15 cellular contexts compared by ENCODE assay signal in the genomic region with DNA sequence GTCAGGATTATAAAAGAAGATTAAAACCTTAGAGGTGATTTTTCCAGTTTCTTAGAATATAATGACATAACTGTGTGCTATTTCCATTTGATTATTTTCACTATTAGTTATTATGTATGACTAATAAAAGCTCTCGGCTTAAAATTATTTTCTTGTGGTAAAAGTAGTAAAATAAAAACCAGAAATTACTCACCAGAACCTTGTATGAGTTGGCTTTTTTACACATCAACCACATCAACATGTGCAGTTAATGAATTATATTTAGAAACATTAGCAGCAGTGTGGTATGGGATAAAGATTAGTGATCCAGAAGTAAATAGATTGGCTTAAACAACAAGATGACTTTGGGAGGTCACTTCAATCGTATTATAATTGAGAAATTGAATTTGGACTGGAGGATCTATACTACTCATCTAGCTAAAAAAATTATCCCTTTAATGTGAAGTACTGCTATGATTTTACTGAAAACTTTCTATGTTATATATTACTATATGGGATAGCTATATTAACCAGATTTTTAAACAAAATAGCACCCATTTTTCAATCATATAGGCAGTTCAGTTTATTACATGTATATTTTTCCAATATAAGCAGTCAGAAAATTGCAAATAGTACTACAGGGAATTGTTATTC. TPM values are rescaled to one million over a fixed set of nuclear protein-coding genes. Genes with fewer than 3 reads are reported as not detected.
DNase-seq lines count a peak whose midpoint lies in the region; ATAC-seq and TF ChIP-seq lines count a peak whose summit lies in the region.
"Had no signal": no experiment of that assay in that cellular context is flagged by ENCODE, and none has a peak within 500 bp of the region (broad histone marks: within the 10 kb centered on the region; RNA-seq: fewer than 3 reads in every experiment).

No MANE protein-coding gene starts in this region.

- H3K9me3 ChIP-seq in psoas muscle, result no peaks in the 10 kb centered on the region
- no peaks in the 10 kb centered on the region for H3K9me3 ChIP-seq in trophoblast cell (ENCODE audit: insufficient read depth, low read depth, low read length)
- H3K9me3 ChIP-seq: esophagus squamous epithelium had no signal

- H3K9me3 Mint-ChIP-seq in HFFc6, result no peaks in the 10 kb centered on the region
- no peaks in the 10 kb centered on the region for H3K9me3 Mint-ChIP-seq in activated CD4-positive, alpha-beta T cell treated with anti-CD3 and anti-CD28 coated beads, Interleukin-2, amount 10 ng/mL, durations not matched to agents 24 days and 14 days
- H3K9me3 Mint-ChIP-seq: stimulated activated naive B cell treated with anti-CD40 and anti-IgM and Interleukin-4, amounts not matched to agents 10 μg/mL and 1 μg/mL and 100 μg/mL, for 72 hours; T-cell had no signal

- TF ChIP-seq CTCF in HFFc6 (IDR thresholded peaks at IDR 0.05) (no peak), psoas muscle (IDR thresholded peaks at IDR 0.05) (no peak)

- whole genome bisulfite sequencing in psoas muscle, 3 donors, result 30 to 47% (median 35%) methylated on average over 2 of the region's 2 CpGs
- no CpG with 5 or more reads among the region's 2 CpGs for WGBS in trophoblast cell (ENCODE audit: extremely low coverage, insufficient coverage, insufficient read length)

- H3K79me2 ChIP-seq in trophoblast cell (ENCODE audit: control insufficient read depth, insufficient read depth, low read length, poor library complexity), result no peaks in the 10 kb centered on the region

- no peak overlapping the region for H3K9ac ChIP-seq in trophoblast cell (ENCODE audit: low read length)

- no peak overlapping the region for H3K4ac ChIP-seq in trophoblast cell (ENCODE audit: low read depth, low read length)

- H3K79me1 ChIP-seq in trophoblast cell (ENCODE audit: low read length), result no peaks in the 10 kb centered on the region

- H3K27me3 ChIP-seq in psoas muscle (ENCODE audit: insufficient read depth in 3 of 3, low read length in 2 of 3) (no peaks in the 10 kb centered on the region), trophoblast cell (ENCODE audit: insufficient read depth, low read length) (no peaks in the 10 kb centered on the region)
- H3K27me3 ChIP-seq: esophagus squamous epithelium had no signal

- peak overlapping the region; percentile 85 for H3K27ac ChIP-seq in psoas muscle
- no peak overlapping the region for H3K27ac ChIP-seq in trophoblast cell (ENCODE audit: low read depth, low read length)
- H3K27ac ChIP-seq: esophagus squamous epithelium had no signal

- peak; percentile 77 for ATAC-seq in GM18520 (IDR thresholded peaks at IDR 0.05; ENCODE audit: unreplicated experiment)
- ATAC-seq in psoas muscle, result peak in 3 of 4 donors; percentile 38 to 65 (median 55)
- ATAC-seq in GM19467 (IDR thresholded peaks at IDR 0.05; ENCODE audit: unreplicated experiment), result no peak
- ATAC-seq: T-cell had no signal

- no peak overlapping the region for H4K12ac ChIP-seq in trophoblast cell (ENCODE audit: low read depth, low read length)

- DNase-seq in HFFc6 (peak; percentile 70), M059J (ENCODE audit: low read depth) (peak; percentile 62), psoas muscle (no peak), trophoblast cell (no peak), HT-29 (ENCODE audit: low spot score) (no peak)
- DNase-seq in activated CD4-positive, alpha-beta T cell treated with anti-CD3 and anti-CD28 coated beads, Interleukin-2, amount 10 ng/mL, durations not matched to agents 24 days and 14 days, result no peak
- DNase-seq: esophagus squamous epithelium; GDM1; NCI-H446; stimulated activated naive B cell treated with anti-CD40 and anti-IgM and Interleukin-4, amounts not matched to agents 10 μg/mL and 1 μg/mL and 100 μg/mL, for 72 hours; T-cell had no signal

- H3K14ac ChIP-seq in trophoblast cell (ENCODE audit: low read length), result no peak overlapping the region

- H3K4me3 ChIP-seq in psoas muscle, result peak overlapping the region; percentile 26
- H3K4me3 ChIP-seq in trophoblast cell (ENCODE audit: low read depth, low read length), result no peak overlapping the region
- H3K4me3 ChIP-seq: esophagus squamous epithelium, K562 had no signal

- no peak overlapping the region for H2AK5ac ChIP-seq in trophoblast cell (ENCODE audit: low read length)

- no peak overlapping the region for H2AFZ ChIP-seq in trophoblast cell (ENCODE audit: insufficient read depth, low read length, poor library complexity)

- H3K23ac ChIP-seq in trophoblast cell (ENCODE audit: low read length), result no peak overlapping the region

- H3K18ac ChIP-seq in trophoblast cell (ENCODE audit: low read length), result no peak overlapping the region

- H3K4me2 ChIP-seq in trophoblast cell (ENCODE audit: low read length), result no peak overlapping the region

- H2BK5ac ChIP-seq in trophoblast cell (ENCODE audit: low read depth, low read length, poor library complexity), result no peak overlapping the region

- H3K4me1 ChIP-seq in psoas muscle (peaks cover 28% of the 10 kb centered on the region), trophoblast cell (ENCODE audit: control insufficient read depth in 1 of 2, insufficient read depth in 2 of 2, low read length in 2 of 2) (peaks cover 0 to 4% of the 10 kb centered on the region in 2 experiments)

- H3K36me3 Mint-ChIP-seq in HFFc6 (ENCODE audit: low read depth), result peaks cover 7% of the 10 kb centered on the region; the same call in 1 of the 2 replicates
- H3K36me3 Mint-ChIP-seq in activated CD4-positive, alpha-beta T cell treated with anti-CD3 and anti-CD28 coated beads, Interleukin-2, amount 10 ng/mL, durations not matched to agents 24 days and 14 days (ENCODE audit: low read depth), result no peaks in the 10 kb centered on the region
- H3K36me3 Mint-ChIP-seq: stimulated activated naive B cell treated with anti-CD40 and anti-IgM and Interleukin-4, amounts not matched to agents 10 μg/mL and 1 μg/mL and 100 μg/mL, for 72 hours; T-cell had no signal

- H2BK12ac ChIP-seq in trophoblast cell (ENCODE audit: low read length), result no peak overlapping the region

- peak overlapping the region; percentile 56 for H3K27ac Mint-ChIP-seq in HFFc6
- no peak overlapping the region for H3K27ac Mint-ChIP-seq in activated CD4-positive, alpha-beta T cell treated with anti-CD3 and anti-CD28 coated beads, Interleukin-2, amount 10 ng/mL, durations not matched to agents 24 days and 14 days
- H3K27ac Mint-ChIP-seq: stimulated activated naive B cell treated with anti-CD40 and anti-IgM and Interleukin-4, amounts not matched to agents 10 μg/mL and 1 μg/mL and 100 μg/mL, for 72 hours; T-cell had no signal

- peaks cover 40% of the 10 kb centered on the region for H3K4me1 Mint-ChIP-seq in HFFc6 (ENCODE audit: low read depth)
- peaks cover 7% of the 10 kb centered on the region for H3K4me1 Mint-ChIP-seq in activated CD4-positive, alpha-beta T cell treated with anti-CD3 and anti-CD28 coated beads, Interleukin-2, amount 10 ng/mL, durations not matched to agents 24 days and 14 days

- H3K27me3 Mint-ChIP-seq in HFFc6 (ENCODE audit: insufficient read depth), result peaks cover 4% of the 10 kb centered on the region; the same call in 1 of the 2 replicates
- H3K27me3 Mint-ChIP-seq in activated CD4-positive, alpha-beta T cell treated with anti-CD3 and anti-CD28 coated beads, Interleukin-2, amount 10 ng/mL, durations not matched to agents 24 days and 14 days, result peaks cover 25% of the 10 kb centered on the region

- intact Hi-C loops in psoas muscle (cut with DNase I), result no loop called here
- intact Hi-C loops in activated CD4-positive, alpha-beta T cell treated with anti-CD3 and anti-CD28 coated beads, Interleukin-2, amount 10 ng/mL, durations not matched to agents 24 days and 14 days (cut with micrococcal nuclease), result no loop called here

- H4K8ac ChIP-seq in trophoblast cell (ENCODE audit: low read depth, low read length), result no peak overlapping the region

- H3K36me3 ChIP-seq in psoas muscle (ENCODE audit: insufficient read depth in 1 of 2, low read depth in 1 of 2) (no peaks in the 10 kb centered on the region), trophoblast cell (ENCODE audit: control insufficient read depth in 1 of 2, insufficient read depth in 2 of 2, low read length in 2 of 2) (no peaks in the 10 kb centered on the region)
- H3K36me3 ChIP-seq: esophagus squamous epithelium had no signal

- H2BK120ac ChIP-seq in trophoblast cell (ENCODE audit: insufficient read depth, low read length, poor library complexity), result no peak overlapping the region

- H4K91ac ChIP-seq in trophoblast cell (ENCODE audit: low read depth, low read length), result no peak overlapping the region

- peak overlapping the region; percentile 6; the same call in 1 of the 2 replicates for H3K4me3 Mint-ChIP-seq in HFFc6
- H3K4me3 Mint-ChIP-seq in activated CD4-positive, alpha-beta T cell treated with anti-CD3 and anti-CD28 coated beads, Interleukin-2, amount 10 ng/mL, durations not matched to agents 24 days and 14 days, result no peak overlapping the region
- H3K4me3 Mint-ChIP-seq: stimulated activated naive B cell treated with anti-CD40 and anti-IgM and Interleukin-4, amounts not matched to agents 10 μg/mL and 1 μg/mL and 100 μg/mL, for 72 hours; T-cell had no signal

RNA-seq across cellular contexts. Expression of gene BCO2, which starts 2.8 kb away (rescaled TPM):
- 1 to 10 TPM in 5 of 6 experiments, under 1 TPM in 1; 0.83 to 2.0 (median 1.3) TPM for total RNA-seq in HFFc6 (2021; fragmentation: NEBNext Ultra II Directional; extraction: Animal tissue kit (Norgen Biotek cat#: 25700))
- 1.0 TPM in 1 of 2 replicates, not detected in the other for total RNA-seq in M059J (2014; rRNA removed; shearing (Covaris generic))
- 10 to 100 TPM in 2 of 4 donors, 1 to 10 TPM in 2; 4.7 to 42.4 (median 19.2) TPM for total RNA-seq in psoas muscle
- polyA plus RNA-seq in psoas muscle, result 1 to 10 TPM; 3.5 to 5.7 (median 5.2) TPM
- 0.51 and 0.58 TPM in 2 replicates for polyA plus RNA-seq in trophoblast cell (2013)
- total RNA-seq in HT-29 (2014; rRNA removed; shearing (Covaris generic)), result 0.84 and 3.8 TPM in 2 replicates
- total RNA-seq in activated CD4-positive, alpha-beta T cell treated with anti-CD3 and anti-CD28 coated beads, Interleukin-2, amount 10 ng/mL, durations not matched to agents 24 days and 14 days, result 0.83 and 1.1 TPM in 2 replicates

RNA-seq across cellular contexts. Expression of gene TEX12, which starts 5.3 kb away (rescaled TPM):
- not detected for total RNA-seq in HFFc6 (2021; fragmentation: NEBNext Ultra II Directional; extraction: Animal tissue kit (Norgen Biotek cat#: 25700))
- total RNA-seq in M059J (2014; rRNA removed; shearing (Covaris generic)), result 0.22 TPM in 1 of 2 replicates, not detected in the other
- total RNA-seq in psoas muscle, result under 1 TPM in 1 of 4 donors, not detected in 3; 0.48 TPM
- under 1 TPM; 0.28 to 0.35 (median 0.33) TPM for polyA plus RNA-seq in psoas muscle
- 0.04 TPM in 1 of 2 replicates, not detected in the other for polyA plus RNA-seq in trophoblast cell (2013)
- total RNA-seq in HT-29 (2014; rRNA removed; shearing (Covaris generic)), result not detected in 2 replicates
- total RNA-seq in activated CD4-positive, alpha-beta T cell treated with anti-CD3 and anti-CD28 coated beads, Interleukin-2, amount 10 ng/mL, durations not matched to agents 24 days and 14 days, result not detected in 2 replicates
- total RNA-seq: lung microvascular endothelial cell had no signal

RNA-seq across cellular contexts. Expression of gene IL18, which starts 8.6 kb away (rescaled TPM):
- 1 to 10 TPM in 4 of 6 experiments, under 1 TPM in 2; 0.83 to 1.5 (median 1.2) TPM for total RNA-seq in HFFc6 (2021; fragmentation: NEBNext Ultra II Directional; extraction: Animal tissue kit (Norgen Biotek cat#: 25700))
- 0.64 and 1.3 TPM in 2 replicates for total RNA-seq in M059J (2014; rRNA removed; shearing (Covaris generic))
- 10 to 100 TPM in 2 of 4 donors, 1 to 10 TPM in 2; 3.0 to 66.4 (median 10.4) TPM for total RNA-seq in psoas muscle
- 10 to 100 TPM in 1 of 3 donors, 1 to 10 TPM in 1, under 1 TPM in 1; 0.86 to 13.0 (median 1.2) TPM for polyA plus RNA-seq in psoas muscle
- 0.63 and 0.82 TPM in 2 replicates for polyA plus RNA-seq in trophoblast cell (2013)
- 1.8 TPM in 2 replicates for total RNA-seq in HT-29 (2014; rRNA removed; shearing (Covaris generic))
- total RNA-seq in activated CD4-positive, alpha-beta T cell treated with anti-CD3 and anti-CD28 coated beads, Interleukin-2, amount 10 ng/mL, durations not matched to agents 24 days and 14 days, result 0.12 TPM in 1 of 2 replicates, not detected in the other
- total RNA-seq: lung microvascular endothelial cell had no signal

RNA-seq across cellular contexts. Expression of gene PTS, which starts 53.8 kb away (rescaled TPM):
- total RNA-seq in HFFc6 (2021; fragmentation: NEBNext Ultra II Directional; extraction: Animal tissue kit (Norgen Biotek cat#: 25700)), result 10 to 100 TPM; 73.1 to 78.9 (median 75.7) TPM
- total RNA-seq in M059J (2014; rRNA removed; shearing (Covaris generic)), result 60.6 and 86.9 TPM in 2 replicates
- total RNA-seq in psoas muscle, result 10 to 100 TPM; 26.5 to 47.8 (median 43.7) TPM
- polyA plus RNA-seq in psoas muscle, result 10 to 100 TPM; 59.0 to 83.6 (median 71.6) TPM
- 139 and 148 TPM in 2 replicates for polyA plus RNA-seq in trophoblast cell (2013)
- 28.3 and 44.7 TPM in 2 replicates for total RNA-seq in HT-29 (2014; rRNA removed; shearing (Covaris generic))
- total RNA-seq in activated CD4-positive, alpha-beta T cell treated with anti-CD3 and anti-CD28 coated beads, Interleukin-2, amount 10 ng/mL, durations not matched to agents 24 days and 14 days, result 33.1 and 34.4 TPM in 2 replicates

Comparison
In these comparisons a context has a peak if more than half of its experiments do, and no peak if none do; other contexts are left out.
1. DNase-seq: peak in HFFc6 (single experiment) and M059J (single experiment); none in psoas muscle (0 of 2), trophoblast cell (0 of 2), HT-29 (single experiment) and activated CD4-positive, alpha-beta T cell treated with anti-CD3 and anti-CD28 coated beads, Interleukin-2, amount 10 ng/mL, durations not matched to agents 24 days and 14 days (single experiment).